ENCODE assay signal across 1 cellular context in genomic region chr18:77096936-77097886, GRCh38.
TF ChIP-seq lines count a peak whose summit lies in the region.

No MANE protein-coding gene starts in this region.

TF ChIP-seq in WTC11, 78 proteins besides CTCF, POLR2A, EP300 and RAD21 (continued from another document):
- no peak for TF ChIP-seq NFATC4 (CRISPR knock-in tag; IDR thresholded peaks at IDR 0.05)
- no peak for TF ChIP-seq STAT6 (CRISPR knock-in tag; conservative IDR thresholded peaks at IDR 0.05; ENCODE audit: low read depth)
- no peak for TF ChIP-seq ZNF232 (CRISPR knock-in tag; IDR thresholded peaks at IDR 0.05)
- peak; percentile 42; the same call in 1 of the 2 replicates for TF ChIP-seq TEAD1 (CRISPR knock-in tag; IDR thresholded peaks at IDR 0.05)
- no peak for TF ChIP-seq JUN (CRISPR knock-in tag; IDR thresholded peaks at IDR 0.05)
- TF ChIP-seq USF1 (CRISPR knock-in tag; IDR thresholded peaks at IDR 0.05): 0 out of 2 replicates have a peak, but pooled peaks have one; percentile 30
- TF ChIP-seq FOXK1 (CRISPR knock-in tag; IDR thresholded peaks at IDR 0.05): 0 out of 2 replicates have a peak, but pooled peaks have one; percentile 28
- no peak for TF ChIP-seq CBFB (CRISPR knock-in tag; IDR thresholded peaks at IDR 0.05; ENCODE audit: low read depth)
- no peak for TF ChIP-seq PRRX2 (CRISPR knock-in tag; IDR thresholded peaks at IDR 0.05)
- TF ChIP-seq CDX4 (CRISPR knock-in tag; IDR thresholded peaks at IDR 0.05; ENCODE audit: borderline replicate concordance): no peak
- TF ChIP-seq NR2C2 (CRISPR knock-in tag; IDR thresholded peaks at IDR 0.05): no peak
- no peak for TF ChIP-seq GTF2I (CRISPR knock-in tag; conservative IDR thresholded peaks at IDR 0.05)
- TF ChIP-seq USF2 (CRISPR knock-in tag; IDR thresholded peaks at IDR 0.05): peak; percentile 39; the same call in 1 of the 2 replicates
- TF ChIP-seq CREM (CRISPR knock-in tag; IDR thresholded peaks at IDR 0.05): no peak
- peak; percentile 33; the same call in 1 of the 2 replicates for TF ChIP-seq ZBTB43 (CRISPR knock-in tag; IDR thresholded peaks at IDR 0.05)
- TF ChIP-seq ZNF317 (CRISPR knock-in tag; IDR thresholded peaks at IDR 0.05; ENCODE audit: borderline replicate concordance, low read depth): no peak
